Comparison of ENCODE assay signal across 15 cellular contexts in genomic region chr10:97169911-97170693, GRCh38. TPM values are rescaled to one million over a fixed set of nuclear protein-coding genes. Genes with fewer than 3 reads are reported as not detected.
DNase-seq lines count a peak whose midpoint lies in the region; ATAC-seq, FAIRE-seq and TF ChIP-seq lines count a peak whose summit lies in the region.
"Had no signal": no experiment of that assay in that cellular context is flagged by ENCODE, and none has a peak within 500 bp of the region (broad histone marks: within the 10 kb centered on the region; RNA-seq: fewer than 3 reads in every experiment).

No MANE protein-coding gene starts in this region.

- H3K4me2 ChIP-seq in K562 (ENCODE audit: insufficient read depth, low read length): no peak overlapping the region

- H3K4me1 Mint-ChIP-seq in endothelial cell (ENCODE audit: unreplicated experiment): peaks cover 7% of the 10 kb centered on the region

- in situ Hi-C loops in K562 (cut with MboI): no loop called here

- H3K36me3 Mint-ChIP-seq in endothelial cell (ENCODE audit: low read depth, unreplicated experiment): peaks cover 4% of the 10 kb centered on the region

- no peak for TF ChIP-seq EP300 in K562 (IDR thresholded peaks at IDR 0.05; ENCODE audit: low read length)

- H3K9me3 ChIP-seq in K562 (replicated peaks; ENCODE audit: control insufficient read depth, insufficient read depth, low read depth, low read length) (no peaks in the 10 kb centered on the region), lung (ENCODE audit: control insufficient read depth in 2 of 2, insufficient read depth in 1 of 2, low read length in 1 of 2) (no peaks in the 10 kb centered on the region)
- H3K9me3 ChIP-seq: HAP-1 had no signal

- H3K27ac ChIP-seq in C4-2B: peak overlapping the region; percentile 21
- H3K27ac ChIP-seq in K562 (ENCODE audit: extremely low read depth, low read depth, low read length): no peak overlapping the region
- no peak overlapping the region for H3K27ac ChIP-seq in lung (ENCODE audit: low read depth in 1 of 2, low read length in 1 of 2)

- no peaks in the 10 kb centered on the region for H3K4me1 ChIP-seq in K562 (replicated peaks in 1 of 2; ENCODE audit: control insufficient read depth in 2 of 2, insufficient read depth in 2 of 2, low read length in 2 of 2)
- H3K4me1 ChIP-seq in lung (ENCODE audit: control insufficient read depth in 2 of 2, insufficient read depth in 2 of 2, low read length in 2 of 2): no peaks in the 10 kb centered on the region
- H3K4me1 ChIP-seq: HAP-1 had no signal

- TF ChIP-seq CTCF in C4-2B (conservative IDR thresholded peaks at IDR 0.05) (no peak), K562 (IDR thresholded peaks at IDR 0.05 in 2 of 3, conservative IDR thresholded peaks at IDR 0.05 in 1 of 3; ENCODE audit: insufficient read depth in 2 of 3, low read depth in 1 of 3, low read length in 3 of 3) (no peak), lung (IDR thresholded peaks at IDR 0.05; ENCODE audit: control extremely low read depth, extremely low read depth) (no peak), endothelial cell (IDR thresholded peaks at IDR 0.05; ENCODE audit: unreplicated experiment) (no peak)

- no peak overlapping the region for H3K9ac ChIP-seq in K562 (ENCODE audit: insufficient read depth in 1 of 2, low read depth in 2 of 2, low read length in 2 of 2)

- no peaks in the 10 kb centered on the region for H4K20me1 ChIP-seq in K562 (replicated peaks; ENCODE audit: control insufficient read depth, insufficient read depth, low read length)

- ATAC-seq in K562 (0 out of 3 replicates have a peak, but pooled peaks have one; percentile 44), lung (ENCODE audit: insufficient read depth, low FRiP score) (no peak), HG02973 (IDR thresholded peaks at IDR 0.05; ENCODE audit: unreplicated experiment) (no peak), HG02610 (IDR thresholded peaks at IDR 0.05; ENCODE audit: unreplicated experiment) (no peak), HG03159 (IDR thresholded peaks at IDR 0.05; ENCODE audit: unreplicated experiment) (no peak)
- ATAC-seq: stimulated activated naive CD8-positive, alpha-beta T cell treated with anti-CD3 and anti-CD28 coated beads, Interleukin-15, Interleukin-2, amounts not matched to agents 100 U/mL and 50 U/mL, for 24 hours had no signal

- H2AFZ ChIP-seq in K562 (ENCODE audit: low read depth, low read length): no peak overlapping the region

- CTCF ChIA-PET in K562 (lab: Yijun Ruan, JAX; ENCODE audit: low intra/inter-chr PET ratio): no interaction called here

- no peaks in the 10 kb centered on the region for H3K9me1 ChIP-seq in K562 (ENCODE audit: control insufficient read depth, insufficient read depth, low read length)

- H3K79me2 ChIP-seq in K562 (ENCODE audit: control insufficient read depth, insufficient read depth, low read length): no peaks in the 10 kb centered on the region

- intact Hi-C loops in K562 (cut with micrococcal nuclease): no loop called here

- H3K36me3 ChIP-seq in K562 (ENCODE audit: control insufficient read depth, insufficient read depth, low read length) (no peaks in the 10 kb centered on the region), lung (ENCODE audit: control insufficient read depth in 2 of 2, insufficient read depth in 2 of 2, low read length in 2 of 2) (no peaks in the 10 kb centered on the region)
- H3K36me3 ChIP-seq: HAP-1 had no signal

- no peak for TF ChIP-seq RAD21 in K562 (CRISPR knock-in tag; conservative IDR thresholded peaks at IDR 0.05 in 1 of 2, IDR thresholded peaks at IDR 0.05 in 1 of 2)

- no peak overlapping the region for H3K27ac Mint-ChIP-seq in endothelial cell (ENCODE audit: unreplicated experiment)

- 2% methylated on average over 13 of the region's 14 CpGs for WGBS in K562 (ENCODE audit: insufficient coverage, low coverage, missing lambda C conversion rate)
- 62 to 77% methylated on average over 14 of the region's 14 CpGs for WGBS in lung, 2 donors

- no peak for TF ChIP-seq POLR2A in K562 (conservative IDR thresholded peaks at IDR 0.05)

- no peak overlapping the region for H3K4me3 ChIP-seq in K562
- no peak overlapping the region for H3K4me3 ChIP-seq in lung
- H3K4me3 ChIP-seq: HAP-1 had no signal

- POLR2A ChIA-PET in K562 (lab: Yijun Ruan, JAX): interaction anchor here (0.6 to 0.7 kb wide), 2 partner anchors 49 to 88 kb away, joined by 3 read pairs; no protein-coding TSS in a partner anchor

- no peak overlapping the region for H3K4me3 Mint-ChIP-seq in endothelial cell (ENCODE audit: unreplicated experiment)

- H3K9me3 Mint-ChIP-seq in endothelial cell (ENCODE audit: unreplicated experiment): no peaks in the 10 kb centered on the region

- peaks cover 12% of the 10 kb centered on the region for H3K27me3 Mint-ChIP-seq in endothelial cell (ENCODE audit: unreplicated experiment)

- peaks cover 4 to 36% of the 10 kb centered on the region in 2 experiments; a peak in 4 of 5 replicates for H3K27me3 ChIP-seq in K562 (ENCODE audit: control insufficient read depth in 2 of 2, insufficient read depth in 2 of 2, low read length in 2 of 2)
- H3K27me3 ChIP-seq in lung (ENCODE audit: control insufficient read depth, insufficient read depth): no peaks in the 10 kb centered on the region

- DNase-seq in HuH-7.5 (ENCODE audit: low spot score) (peak; percentile 47), K562 (ENCODE audit: extremely low read depth in 1 of 4, low spot score in 3 of 4) (peak in 1 of 4 experiments; percentile 8), lung (ENCODE audit: low spot score) (peak; percentile 49), endothelial cell (ENCODE audit: low spot score) (no peak)
- DNase-seq: activated CD8-positive, alpha-beta memory T cell treated with anti-CD3 and anti-CD28 coated beads, Interleukin-2, amount 50 U/mL, for 48 hours; IMR-90; mesenchymal stem cell; NCI-H1930; stimulated activated CD4-positive, alpha-beta T cell treated with anti-CD3 and anti-CD28 coated beads, Interleukin-4, amount 100 ng/mL, for 1 hour; stimulated activated naive CD8-positive, alpha-beta T cell treated with anti-CD3 and anti-CD28 coated beads, Interleukin-15, Interleukin-2, amounts not matched to agents 100 U/mL and 50 U/mL, for 24 hours had no signal

- no peak for FAIRE-seq in K562 (lab: Jason Lieb, UNC)

- no TSS peak for BruUV-seq in K562 (replicated peaks; lab: Mats Ljungman, UMichigan)

TF ChIP-seq in K562, 482 proteins besides CTCF, POLR2A, EP300 and RAD21:
- TF ChIP-seq ZNF76 (CRISPR knock-in tag; IDR thresholded peaks at IDR 0.05; ENCODE audit: borderline replicate concordance) (no peak), C11orf30 (IDR thresholded peaks at IDR 0.05; ENCODE audit: low read depth) (no peak), ATF7 (IDR thresholded peaks at IDR 0.05) (no peak), TBL1XR1 (IDR thresholded peaks at IDR 0.05; ENCODE audit: low read length in 2 of 2) (no peak), EZH2 (IDR thresholded peaks at IDR 0.05; ENCODE audit: borderline replicate concordance, low read depth, low read length) (no peak), GTF2F1 (IDR thresholded peaks at IDR 0.05; ENCODE audit: low read depth, low read length) (no peak), KDM5B (IDR thresholded peaks at IDR 0.05; ENCODE audit: insufficient replicate concordance, low read depth, low read length) (no peak), ELF1 (tag; IDR thresholded peaks at IDR 0.05) (no peak), BHLHE40 (IDR thresholded peaks at IDR 0.05; ENCODE audit: low read length) (no peak), DMBX1 (CRISPR knock-in tag; IDR thresholded peaks at IDR 0.05; ENCODE audit: borderline replicate concordance) (no peak), GTF2E2 (tag; IDR thresholded peaks at IDR 0.05) (no peak), BRF2 (IDR thresholded peaks at IDR 0.05; ENCODE audit: borderline replicate concordance, insufficient read depth, insufficient read length) (no peak), ZNF274 (IDR thresholded peaks at IDR 0.05; ENCODE audit: borderline replicate concordance, low read depth, low read length) (no peak), FOXP1 (CRISPR knock-in tag; IDR thresholded peaks at IDR 0.05) (no peak), ZNF780A (CRISPR knock-in tag; IDR thresholded peaks at IDR 0.05) (no peak)

RNA-seq across cellular contexts. Expression of gene SLIT1, which starts 15.7 kb away (rescaled TPM):
- 0.44 TPM in 1 of 2 replicates, not detected in the other for total RNA-seq in K562 (2011; cell fraction: chromatin; rRNA removed; ENCODE audit: low replicate concordance)
- 0.17 and 0.39 TPM in 2 replicates for total RNA-seq in K562 (2011; cell fraction: nucleolus; rRNA removed)
- total RNA-seq in K562 (2011; cell fraction: nucleoplasm; rRNA removed): 0.07 and 0.92 TPM in 2 replicates
- total RNA-seq in K562 (2014; rRNA removed) (0.04 and 0.05 TPM in 2 replicates), K562 (2014; rRNA removed; fragmentation: Illumina TruSeq; extraction: Trizol) (0.04 TPM in 1 of 2 replicates, not detected in the other), K562 (2015; rRNA removed; fragmentation: Illumina TruSeq; extraction: Trizol) (not detected in 2 replicates), K562 (2021) (0.09 TPM in 1 of 2 replicates, not detected in the other), lung (1 to 10 TPM in 1 of 2 donors, under 1 TPM in 1; 0.74 to 5.6 TPM), endothelial cell (ENCODE audit: unreplicated experiment) (0.54 TPM)
- polyA plus RNA-seq in K562 (2011; rRNA removed) (0.01 and 0.03 TPM in 2 replicates), K562 (2014; fragmentation: Illumina TruSeq; extraction: Trizol) (0.01 and 0.03 TPM in 2 replicates), K562 (2014; fragmentation: Nextera tagmentation; extraction: Ambion mirVana) (not detected), K562 (2014; rRNA removed) (0.04 and 0.11 TPM in 2 replicates), lung (under 1 TPM; 0.39 to 0.41 TPM)
- 0.01 and 0.04 TPM in 2 replicates for polyA plus RNA-seq in K562 (2011; cell fraction: cytosol; rRNA removed)
- 0.33 and 0.58 TPM in 2 replicates for polyA plus RNA-seq in K562 (2011; cell fraction: nucleus; rRNA removed)
- 0.03 and 0.06 TPM in 2 replicates for polyA plus RNA-seq in K562 (2012)
- not detected in 2 replicates for polyA minus RNA-seq in K562 (2011; rRNA and poly(A)+ RNA removed)
- polyA minus RNA-seq in K562 (2011; cell fraction: cytosol; rRNA and poly(A)+ RNA removed): not detected in 2 replicates
- polyA minus RNA-seq in K562 (2011; cell fraction: nucleus; rRNA and poly(A)+ RNA removed): under 0.01 and 0.33 TPM in 2 replicates
